ENCODE assay signal across 8 cellular contexts in genomic region chr6:43170452-43171283, GRCh38. TPM values are rescaled to one million over a fixed set of nuclear protein-coding genes. Genes with fewer than 3 reads are reported as not detected.
A peak's percentile ranks its signal among the peaks of the same experiment; 100 is the strongest.
DNase-seq lines count a peak whose midpoint lies in the region; ATAC-seq and TF ChIP-seq lines count a peak whose summit lies in the region.

SRF (plus strand) TSS chr6:43171269; CDS start chr6:43171657, 388 bp downstream.

- DNase-seq in GM06990 (ENCODE audit: extremely low read depth, insufficient read length) (peak; percentile 98), NCI-H1092 treated with DMSO at 0.1 percent for 48 hours (lab: John Stamatoyannopoulos, UW) (peak; percentile 100), SKM-1 (lab: John Stamatoyannopoulos, UW; ENCODE audit: unreplicated experiment) (peak; percentile 95), glutamatergic neuron (peak; percentile 99), osteoblast (ENCODE audit: insufficient read length, low spot score, missing footprints) (peak; percentile 95)
- peak; percentile 97 for DNase-seq in activated naive CD8-positive, alpha-beta T cell treated with anti-CD3 and anti-CD28 coated beads for 36 hours

- peak; percentile 52 for ATAC-seq in HG02588 (IDR thresholded peaks at IDR 0.05; ENCODE audit: unreplicated experiment)

- H3K4me3 ChIP-seq in GM06990 (replicated peaks; ENCODE audit: low read depth, low read length): peak within 1 kb of the TSS; percentile 90
- H3K4me3 ChIP-seq in osteoblast (ENCODE audit: insufficient read depth, low read length): peak within 1 kb of the TSS; percentile 86
- peak within 1 kb of the TSS; percentile 88 for H3K4me3 ChIP-seq in thymus (ENCODE audit: low read length)

- H2AFZ ChIP-seq in osteoblast (ENCODE audit: low read length): peak within 1 kb of the TSS; percentile 98

- H3K27me3 ChIP-seq in GM06990 (replicated peaks; ENCODE audit: control insufficient read depth, insufficient read depth, low read length): no peaks in the 10 kb centered on the region
- no peaks in the 10 kb centered on the region for H3K27me3 ChIP-seq in osteoblast (ENCODE audit: insufficient read depth, low read length)
- H3K27me3 ChIP-seq in thymus (ENCODE audit: control insufficient read depth, insufficient read depth): no peaks in the 10 kb centered on the region

- peaks cover 17% of the 10 kb centered on the region for H3K36me3 Mint-ChIP-seq in activated naive CD8-positive, alpha-beta T cell treated with anti-CD3 and anti-CD28 coated beads for 36 hours
- H3K36me3 Mint-ChIP-seq in glutamatergic neuron (ENCODE audit: unreplicated experiment): no peaks in the 10 kb centered on the region

- H3K4me1 ChIP-seq in osteoblast (ENCODE audit: insufficient read depth, low read length) (peaks cover 32% of the 10 kb centered on the region), thymus (ENCODE audit: control insufficient read depth, insufficient read depth, low read length) (peaks cover 25% of the 10 kb centered on the region)

- WGBS in thymus: 2% methylated on average over 43 of the region's 43 CpGs

- H3K9me3 ChIP-seq in osteoblast (ENCODE audit: low read depth, low read length) (no peaks in the 10 kb centered on the region), thymus (ENCODE audit: control insufficient read depth) (no peaks in the 10 kb centered on the region)

- H4K20me1 ChIP-seq in osteoblast (ENCODE audit: insufficient read depth, low read length): peaks cover 20% of the 10 kb centered on the region

- peaks cover 8% of the 10 kb centered on the region for H3K27me3 Mint-ChIP-seq in activated naive CD8-positive, alpha-beta T cell treated with anti-CD3 and anti-CD28 coated beads for 36 hours
- H3K27me3 Mint-ChIP-seq in glutamatergic neuron (ENCODE audit: unreplicated experiment): peaks cover 17% of the 10 kb centered on the region

- peak within 1 kb of the TSS; percentile 93 for H3K27ac Mint-ChIP-seq in activated naive CD8-positive, alpha-beta T cell treated with anti-CD3 and anti-CD28 coated beads for 36 hours
- peak within 1 kb of the TSS; percentile 83 for H3K27ac Mint-ChIP-seq in glutamatergic neuron (ENCODE audit: unreplicated experiment)

- peak within 1 kb of the TSS; percentile 98 for H3K4me2 ChIP-seq in osteoblast (ENCODE audit: insufficient read depth, low read length)

- peaks cover 32% of the 10 kb centered on the region for H3K4me1 Mint-ChIP-seq in activated naive CD8-positive, alpha-beta T cell treated with anti-CD3 and anti-CD28 coated beads for 36 hours
- H3K4me1 Mint-ChIP-seq in glutamatergic neuron (ENCODE audit: low read depth, unreplicated experiment): peaks cover 26% of the 10 kb centered on the region

- peaks cover 35% of the 10 kb centered on the region for H3K79me2 ChIP-seq in osteoblast (ENCODE audit: insufficient read depth, low read length)

- H3K27ac ChIP-seq in osteoblast (ENCODE audit: low read depth, low read length) (peak within 1 kb of the TSS; percentile 92), thymus (ENCODE audit: low read depth) (peak within 1 kb of the TSS; percentile 93)

- H3K36me3 ChIP-seq in GM06990 (ENCODE audit: control insufficient read depth, insufficient read depth, low read length) (peaks cover 4% of the 10 kb centered on the region), osteoblast (ENCODE audit: insufficient read depth, low read length) (peaks cover 9% of the 10 kb centered on the region), thymus (ENCODE audit: control insufficient read depth, insufficient read depth) (peaks cover 6% of the 10 kb centered on the region)

- H3K4me3 Mint-ChIP-seq in activated naive CD8-positive, alpha-beta T cell treated with anti-CD3 and anti-CD28 coated beads for 36 hours: peak within 1 kb of the TSS; percentile 98
- H3K4me3 Mint-ChIP-seq in glutamatergic neuron (ENCODE audit: unreplicated experiment): peak within 1 kb of the TSS; percentile 100

- no peaks in the 10 kb centered on the region for H3K9me3 Mint-ChIP-seq in activated naive CD8-positive, alpha-beta T cell treated with anti-CD3 and anti-CD28 coated beads for 36 hours
- peaks cover 16% of the 10 kb centered on the region for H3K9me3 Mint-ChIP-seq in glutamatergic neuron (ENCODE audit: unreplicated experiment)

- TF ChIP-seq CTCF in GM06990 (IDR thresholded peaks at IDR 0.05; ENCODE audit: insufficient read depth, low read length, poor library complexity, severe bottlenecking): no peak
- no peak for TF ChIP-seq CTCF in glutamatergic neuron (IDR thresholded peaks at IDR 0.05; ENCODE audit: partially characterized antibody, unreplicated experiment)
- TF ChIP-seq CTCF in osteoblast (IDR thresholded peaks at IDR 0.05; ENCODE audit: extremely low read depth, low read depth, low read length): no peak

RNA-seq across cellular contexts. Expression of gene SRF, which starts in this region (rescaled TPM):
- 10 to 100 TPM; 49.1 to 49.9 TPM for total RNA-seq in activated naive CD8-positive, alpha-beta T cell treated with anti-CD3 and anti-CD28 coated beads for 36 hours
- 20.7 TPM for total RNA-seq in glutamatergic neuron (ENCODE audit: unreplicated experiment)
- 17.7 and 20.6 TPM in 2 replicates for total RNA-seq in osteoblast
- polyA plus RNA-seq in thymus: 25.5 TPM

Comparison
In these comparisons a context has a peak if more than half of its experiments do, and no peak if none do; other contexts are left out.
1. Peak in every context shown above with its lines: DNase-seq, ATAC-seq, H3K4me3 ChIP-seq and H3K27ac ChIP-seq.